1 cellular context compared by ENCODE assay signal in the genomic region with DNA sequence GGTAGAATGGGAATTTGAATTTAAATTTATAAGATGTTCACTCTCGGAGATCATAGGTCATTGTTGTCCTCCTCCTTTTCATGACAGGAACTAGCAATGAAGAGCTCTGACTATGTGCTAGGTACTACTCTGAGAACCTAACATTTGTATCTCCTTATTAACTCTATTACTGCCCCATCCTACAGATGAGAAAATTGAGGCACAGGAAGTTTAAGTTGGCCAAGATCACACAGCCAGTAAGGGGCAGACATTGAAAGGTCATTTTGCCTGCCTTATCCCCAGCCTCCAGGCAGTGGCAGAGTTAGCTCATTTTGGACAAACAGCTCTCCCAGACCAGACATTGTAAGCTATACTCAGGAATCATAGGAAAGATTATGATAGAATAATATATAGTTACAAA.
TF ChIP-seq lines count a peak whose summit lies in the region.

No MANE protein-coding gene starts in this region.

TF ChIP-seq in HepG2, 621 proteins besides CTCF, POLR2A, EP300 and RAD21:
- TF ChIP-seq ZNF282 (IDR thresholded peaks at IDR 0.05; ENCODE audit: partially characterized antibody) (no peak), NR2F2 (IDR thresholded peaks at IDR 0.05; ENCODE audit: borderline replicate concordance, low read depth) (no peak), KDM1A (CRISPR knock-in tag; IDR thresholded peaks at IDR 0.05) (0 out of 2 replicates have a peak, but pooled peaks have one; percentile 48), CHD4 (IDR thresholded peaks at IDR 0.05; ENCODE audit: borderline replicate concordance, low read length) (peak; percentile 36; the same call in 1 of the 2 replicates), KDM3A (CRISPR knock-in tag; IDR thresholded peaks at IDR 0.05; ENCODE audit: low read depth) (no peak), FOXK1 (CRISPR knock-in tag; IDR thresholded peaks at IDR 0.05; ENCODE audit: borderline replicate concordance, low read depth) (no peak), GATAD1 (CRISPR knock-in tag; IDR thresholded peaks at IDR 0.05) (no peak), KDM5B (CRISPR knock-in tag; IDR thresholded peaks at IDR 0.05; ENCODE audit: borderline replicate concordance) (no peak), ZNF629 (CRISPR knock-in tag; conservative IDR thresholded peaks at IDR 0.05) (peak; percentile 94), PCBP2 (optimal IDR thresholded peaks at IDR 0.05; ENCODE audit: low read depth, low read length, poor library complexity, severe bottlenecking) (no peak), ERF (CRISPR knock-in tag; IDR thresholded peaks at IDR 0.05) (no peak), SAFB2 (CRISPR knock-in tag; IDR thresholded peaks at IDR 0.05; ENCODE audit: borderline replicate concordance, low read depth) (no peak), CC2D1A (CRISPR knock-in tag; IDR thresholded peaks at IDR 0.05) (no peak), GTF2F1 (IDR thresholded peaks at IDR 0.05; ENCODE audit: low read length) (no peak), STAG1 (CRISPR knock-in tag; IDR thresholded peaks at IDR 0.05) (peak; percentile 52), HDAC6 (IDR thresholded peaks at IDR 0.05; ENCODE audit: low read depth, low read length) (no peak), ATF7 (IDR thresholded peaks at IDR 0.05) (no peak), ATF7 (CRISPR knock-in tag; IDR thresholded peaks at IDR 0.05) (no peak), ADNP (CRISPR knock-in tag; IDR thresholded peaks at IDR 0.05) (no peak), ZNF792 (CRISPR knock-in tag; IDR thresholded peaks at IDR 0.05) (no peak), ZFY (CRISPR knock-in tag; IDR thresholded peaks at IDR 0.05) (no peak), ZNF572 (CRISPR knock-in tag; IDR thresholded peaks at IDR 0.05) (no peak), ZNF24 (IDR thresholded peaks at IDR 0.05) (no peak), CCAR2 (optimal IDR thresholded peaks at IDR 0.05; ENCODE audit: low read depth, low read length) (no peak), ZNF230 (CRISPR knock-in tag; IDR thresholded peaks at IDR 0.05) (no peak), ISX (CRISPR knock-in tag; conservative IDR thresholded peaks at IDR 0.05) (no peak), TARDBP (CRISPR knock-in tag; IDR thresholded peaks at IDR 0.05) (no peak), ZNF205 (CRISPR knock-in tag; IDR thresholded peaks at IDR 0.05) (no peak), ZNF672 (CRISPR knock-in tag; IDR thresholded peaks at IDR 0.05) (no peak), FOXJ3 (CRISPR knock-in tag; IDR thresholded peaks at IDR 0.05; ENCODE audit: borderline replicate concordance) (no peak), ZBTB3 (CRISPR knock-in tag; IDR thresholded peaks at IDR 0.05; ENCODE audit: borderline replicate concordance, low read depth) (no peak), ZNF160 (CRISPR knock-in tag; IDR thresholded peaks at IDR 0.05) (no peak), SMC3 (IDR thresholded peaks at IDR 0.05; ENCODE audit: low read length) (peak; percentile 22; the same call in 1 of the 2 replicates), ZNF138 (CRISPR knock-in tag; IDR thresholded peaks at IDR 0.05; ENCODE audit: low read depth) (no peak), ZNF180 (CRISPR knock-in tag; IDR thresholded peaks at IDR 0.05; ENCODE audit: borderline replicate concordance, low read depth) (no peak), RFX5 (IDR thresholded peaks at IDR 0.05; ENCODE audit: low read depth, low read length) (no peak), ZMYM3 (CRISPR knock-in tag; IDR thresholded peaks at IDR 0.05) (peak; percentile 61), SPEN (CRISPR knock-in tag; IDR thresholded peaks at IDR 0.05; ENCODE audit: low read depth) (no peak), SRSF1 (optimal IDR thresholded peaks at IDR 0.05; ENCODE audit: low read depth, low read length) (no peak), IRX3 (CRISPR knock-in tag; IDR thresholded peaks at IDR 0.05; ENCODE audit: borderline replicate concordance, low read depth) (no peak), ZNF431 (CRISPR knock-in tag; IDR thresholded peaks at IDR 0.05; ENCODE audit: borderline replicate concordance, low read depth) (no peak), PPARG (CRISPR knock-in tag; conservative IDR thresholded peaks at IDR 0.05) (no peak), ZNF788 (CRISPR knock-in tag; IDR thresholded peaks at IDR 0.05; ENCODE audit: borderline replicate concordance) (no peak)
- TF ChIP-seq, protein P1, sequence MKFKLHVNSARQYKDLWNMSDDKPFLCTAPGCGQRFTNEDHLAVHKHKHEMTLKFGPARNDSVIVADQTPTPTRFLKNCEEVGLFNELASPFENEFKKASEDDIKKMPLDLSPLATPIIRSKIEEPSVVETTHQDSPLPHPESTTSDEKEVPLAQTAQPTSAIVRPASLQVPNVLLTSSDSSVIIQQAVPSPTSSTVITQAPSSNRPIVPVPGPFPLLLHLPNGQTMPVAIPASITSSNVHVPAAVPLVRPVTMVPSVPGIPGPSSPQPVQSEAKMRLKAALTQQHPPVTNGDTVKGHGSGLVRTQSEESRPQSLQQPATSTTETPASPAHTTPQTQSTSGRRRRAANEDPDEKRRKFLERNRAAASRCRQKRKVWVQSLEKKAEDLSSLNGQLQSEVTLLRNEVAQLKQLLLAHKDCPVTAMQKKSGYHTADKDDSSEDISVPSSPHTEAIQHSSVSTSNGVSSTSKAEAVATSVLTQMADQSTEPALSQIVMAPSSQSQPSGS (CRISPR knock-in tag; IDR thresholded peaks at IDR 0.05) = no peak
- TF ChIP-seq, protein P2, sequence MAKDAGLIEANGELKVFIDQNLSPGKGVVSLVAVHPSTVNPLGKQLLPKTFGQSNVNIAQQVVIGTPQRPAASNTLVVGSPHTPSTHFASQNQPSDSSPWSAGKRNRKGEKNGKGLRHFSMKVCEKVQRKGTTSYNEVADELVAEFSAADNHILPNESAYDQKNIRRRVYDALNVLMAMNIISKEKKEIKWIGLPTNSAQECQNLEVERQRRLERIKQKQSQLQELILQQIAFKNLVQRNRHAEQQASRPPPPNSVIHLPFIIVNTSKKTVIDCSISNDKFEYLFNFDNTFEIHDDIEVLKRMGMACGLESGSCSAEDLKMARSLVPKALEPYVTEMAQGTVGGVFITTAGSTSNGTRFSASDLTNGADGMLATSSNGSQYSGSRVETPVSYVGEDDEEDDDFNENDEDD (CRISPR knock-in tag; IDR thresholded peaks at IDR 0.05; ENCODE audit: borderline replicate concordance) = no peak
- TF ChIP-seq, protein P3, sequence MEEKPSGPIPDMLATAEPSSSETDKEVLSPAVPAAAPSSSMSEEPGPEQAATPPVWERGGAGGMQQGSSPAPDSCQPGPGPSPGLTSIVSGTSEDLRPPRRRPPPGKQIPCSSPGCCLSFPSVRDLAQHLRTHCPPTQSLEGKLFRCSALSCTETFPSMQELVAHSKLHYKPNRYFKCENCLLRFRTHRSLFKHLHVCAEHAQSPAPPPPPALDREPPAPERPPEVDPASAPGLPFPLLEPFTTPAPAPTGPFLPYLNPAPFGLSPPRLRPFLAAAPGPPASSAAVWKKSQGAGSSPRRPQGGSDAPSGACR (CRISPR knock-in tag; IDR thresholded peaks at IDR 0.05) = no peak
- TF ChIP-seq, protein P4, sequence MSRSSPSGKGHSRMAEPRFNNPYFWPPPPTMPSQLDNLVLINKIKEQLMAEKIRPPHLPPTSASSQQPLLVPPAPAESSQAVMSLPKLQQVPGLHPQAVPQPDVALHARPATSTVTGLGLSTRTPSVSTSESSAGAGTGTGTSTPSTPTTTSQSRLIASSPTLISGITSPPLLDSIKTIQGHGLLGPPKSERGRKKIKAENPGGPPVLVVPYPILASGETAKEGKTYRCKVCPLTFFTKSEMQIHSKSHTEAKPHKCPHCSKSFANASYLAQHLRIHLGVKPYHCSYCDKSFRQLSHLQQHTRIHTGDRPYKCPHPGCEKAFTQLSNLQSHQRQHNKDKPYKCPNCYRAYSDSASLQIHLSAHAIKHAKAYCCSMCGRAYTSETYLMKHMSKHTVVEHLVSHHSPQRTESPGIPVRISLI (CRISPR knock-in tag; IDR thresholded peaks at IDR 0.05; ENCODE audit: borderline replicate concordance) = no peak
- TF ChIP-seq, protein P5, sequence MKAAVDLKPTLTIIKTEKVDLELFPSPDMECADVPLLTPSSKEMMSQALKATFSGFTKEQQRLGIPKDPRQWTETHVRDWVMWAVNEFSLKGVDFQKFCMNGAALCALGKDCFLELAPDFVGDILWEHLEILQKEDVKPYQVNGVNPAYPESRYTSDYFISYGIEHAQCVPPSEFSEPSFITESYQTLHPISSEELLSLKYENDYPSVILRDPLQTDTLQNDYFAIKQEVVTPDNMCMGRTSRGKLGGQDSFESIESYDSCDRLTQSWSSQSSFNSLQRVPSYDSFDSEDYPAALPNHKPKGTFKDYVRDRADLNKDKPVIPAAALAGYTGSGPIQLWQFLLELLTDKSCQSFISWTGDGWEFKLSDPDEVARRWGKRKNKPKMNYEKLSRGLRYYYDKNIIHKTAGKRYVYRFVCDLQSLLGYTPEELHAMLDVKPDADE (CRISPR knock-in tag; IDR thresholded peaks at IDR 0.05) = no peak
- TF ChIP-seq, protein P6, sequence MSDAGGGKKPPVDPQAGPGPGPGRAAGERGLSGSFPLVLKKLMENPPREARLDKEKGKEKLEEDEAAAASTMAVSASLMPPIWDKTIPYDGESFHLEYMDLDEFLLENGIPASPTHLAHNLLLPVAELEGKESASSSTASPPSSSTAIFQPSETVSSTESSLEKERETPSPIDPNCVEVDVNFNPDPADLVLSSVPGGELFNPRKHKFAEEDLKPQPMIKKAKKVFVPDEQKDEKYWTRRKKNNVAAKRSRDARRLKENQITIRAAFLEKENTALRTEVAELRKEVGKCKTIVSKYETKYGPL (CRISPR knock-in tag; IDR thresholded peaks at IDR 0.05) = no peak
- TF ChIP-seq, protein P7, sequence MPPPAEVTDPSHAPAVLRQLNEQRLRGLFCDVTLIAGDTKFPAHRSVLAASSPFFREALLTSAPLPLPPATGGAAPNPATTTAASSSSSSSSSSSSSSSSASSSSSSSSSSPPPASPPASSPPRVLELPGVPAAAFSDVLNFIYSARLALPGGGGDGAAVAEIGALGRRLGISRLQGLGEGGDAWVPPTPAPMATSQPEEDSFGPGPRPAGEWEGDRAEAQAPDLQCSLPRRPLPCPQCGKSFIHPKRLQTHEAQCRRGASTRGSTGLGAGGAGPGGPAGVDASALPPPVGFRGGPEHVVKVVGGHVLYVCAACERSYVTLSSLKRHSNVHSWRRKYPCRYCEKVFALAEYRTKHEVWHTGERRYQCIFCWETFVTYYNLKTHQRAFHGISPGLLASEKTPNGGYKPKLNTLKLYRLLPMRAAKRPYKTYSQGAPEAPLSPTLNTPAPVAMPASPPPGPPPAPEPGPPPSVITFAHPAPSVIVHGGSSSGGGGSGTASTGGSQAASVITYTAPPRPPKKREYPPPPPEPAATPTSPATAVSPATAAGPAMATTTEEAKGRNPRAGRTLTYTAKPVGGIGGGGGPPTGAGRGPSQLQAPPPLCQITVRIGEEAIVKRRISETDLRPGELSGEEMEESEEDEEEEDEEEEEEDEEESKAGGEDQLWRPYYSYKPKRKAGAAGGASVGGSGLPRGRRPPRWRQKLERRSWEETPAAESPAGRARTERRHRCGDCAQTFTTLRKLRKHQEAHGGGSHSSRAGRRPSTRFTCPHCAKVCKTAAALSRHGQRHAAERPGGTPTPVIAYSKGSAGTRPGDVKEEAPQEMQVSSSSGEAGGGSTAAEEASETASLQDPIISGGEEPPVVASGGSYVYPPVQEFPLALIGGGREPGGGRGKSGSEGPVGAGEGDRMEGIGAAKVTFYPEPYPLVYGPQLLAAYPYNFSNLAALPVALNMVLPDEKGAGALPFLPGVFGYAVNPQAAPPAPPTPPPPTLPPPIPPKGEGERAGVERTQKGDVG (CRISPR knock-in tag; IDR thresholded peaks at IDR 0.05; ENCODE audit: borderline replicate concordance) = no peak
- TF ChIP-seq, protein P8, sequence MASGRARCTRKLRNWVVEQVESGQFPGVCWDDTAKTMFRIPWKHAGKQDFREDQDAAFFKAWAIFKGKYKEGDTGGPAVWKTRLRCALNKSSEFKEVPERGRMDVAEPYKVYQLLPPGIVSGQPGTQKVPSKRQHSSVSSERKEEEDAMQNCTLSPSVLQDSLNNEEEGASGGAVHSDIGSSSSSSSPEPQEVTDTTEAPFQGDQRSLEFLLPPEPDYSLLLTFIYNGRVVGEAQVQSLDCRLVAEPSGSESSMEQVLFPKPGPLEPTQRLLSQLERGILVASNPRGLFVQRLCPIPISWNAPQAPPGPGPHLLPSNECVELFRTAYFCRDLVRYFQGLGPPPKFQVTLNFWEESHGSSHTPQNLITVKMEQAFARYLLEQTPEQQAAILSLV (CRISPR knock-in tag; IDR thresholded peaks at IDR 0.05; ENCODE audit: borderline replicate concordance) = no peak
- TF ChIP-seq, protein P9, sequence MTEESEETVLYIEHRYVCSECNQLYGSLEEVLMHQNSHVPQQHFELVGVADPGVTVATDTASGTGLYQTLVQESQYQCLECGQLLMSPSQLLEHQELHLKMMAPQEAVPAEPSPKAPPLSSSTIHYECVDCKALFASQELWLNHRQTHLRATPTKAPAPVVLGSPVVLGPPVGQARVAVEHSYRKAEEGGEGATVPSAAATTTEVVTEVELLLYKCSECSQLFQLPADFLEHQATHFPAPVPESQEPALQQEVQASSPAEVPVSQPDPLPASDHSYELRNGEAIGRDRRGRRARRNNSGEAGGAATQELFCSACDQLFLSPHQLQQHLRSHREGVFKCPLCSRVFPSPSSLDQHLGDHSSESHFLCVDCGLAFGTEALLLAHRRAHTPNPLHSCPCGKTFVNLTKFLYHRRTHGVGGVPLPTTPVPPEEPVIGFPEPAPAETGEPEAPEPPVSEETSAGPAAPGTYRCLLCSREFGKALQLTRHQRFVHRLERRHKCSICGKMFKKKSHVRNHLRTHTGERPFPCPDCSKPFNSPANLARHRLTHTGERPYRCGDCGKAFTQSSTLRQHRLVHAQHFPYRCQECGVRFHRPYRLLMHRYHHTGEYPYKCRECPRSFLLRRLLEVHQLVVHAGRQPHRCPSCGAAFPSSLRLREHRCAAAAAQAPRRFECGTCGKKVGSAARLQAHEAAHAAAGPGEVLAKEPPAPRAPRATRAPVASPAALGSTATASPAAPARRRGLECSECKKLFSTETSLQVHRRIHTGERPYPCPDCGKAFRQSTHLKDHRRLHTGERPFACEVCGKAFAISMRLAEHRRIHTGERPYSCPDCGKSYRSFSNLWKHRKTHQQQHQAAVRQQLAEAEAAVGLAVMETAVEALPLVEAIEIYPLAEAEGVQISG (CRISPR knock-in tag; IDR thresholded peaks at IDR 0.05) = no peak
